ENCODE assay signal across 14 cellular contexts in the genomic region with DNA sequence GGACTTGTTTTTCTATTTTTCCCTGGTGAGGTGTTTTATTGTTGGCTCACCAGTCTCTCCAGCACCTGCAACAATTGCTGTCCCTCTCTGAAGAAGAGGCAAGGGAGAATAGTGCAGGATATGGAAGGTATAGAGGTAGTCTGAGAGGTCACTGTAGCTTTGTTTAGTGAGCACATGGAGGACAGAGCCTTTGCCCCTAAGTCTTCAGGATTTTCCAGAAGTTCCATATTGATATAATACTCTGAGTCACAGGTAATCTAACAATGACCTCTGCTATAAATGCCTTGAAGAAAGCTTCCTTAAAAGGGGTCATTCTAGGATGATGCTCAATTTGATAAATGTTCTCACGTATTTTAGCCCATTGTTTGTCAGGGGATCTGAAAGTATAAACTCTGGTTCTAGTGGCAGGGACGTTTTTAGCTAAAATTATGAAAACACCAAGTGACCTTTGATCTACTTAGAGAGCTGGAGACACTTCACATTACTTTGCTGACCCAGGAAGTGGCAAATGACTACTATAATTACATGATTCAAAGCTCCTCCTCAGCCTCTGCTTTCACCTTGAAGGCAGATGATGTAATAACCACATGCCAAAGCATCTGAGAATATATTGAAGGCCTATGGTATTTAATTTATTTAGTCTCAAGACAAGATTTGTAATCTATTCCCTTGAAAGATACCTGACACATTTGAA.
DNase-seq lines count a peak whose midpoint lies in the region; ATAC-seq and TF ChIP-seq lines count a peak whose summit lies in the region.
"Had no signal": no experiment of that assay in that cellular context is flagged by ENCODE, and none has a peak within 500 bp of the region (broad histone marks: within the 10 kb centered on the region; RNA-seq: fewer than 3 reads in every experiment).

No MANE protein-coding gene starts in this region.

- H3K27me3 ChIP-seq in SK-N-SH (ENCODE audit: insufficient read depth) (no peaks in the 10 kb centered on the region), MM.1S (replicated peaks; ENCODE audit: insufficient read depth, low read length) (no peaks in the 10 kb centered on the region), mammary epithelial cell (ENCODE audit: insufficient read depth, low read length) (no peaks in the 10 kb centered on the region)
- H3K27me3 ChIP-seq: ascending aorta, dorsolateral prefrontal cortex had no signal

- no peak for TF ChIP-seq EP300 in SK-N-SH (IDR thresholded peaks at IDR 0.05; ENCODE audit: borderline replicate concordance in 1 of 2, low read depth in 1 of 2, low read length in 1 of 2)

- no peaks in the 10 kb centered on the region for H3K4me1 Mint-ChIP-seq in activated T-helper 2 cell treated with anti-CD3 and anti-CD28 coated beads, Interferon-gamma antibody, Interleukin-2, Interleukin-4, amounts not matched to agents 10 μg/mL and 5 μg/mL and 100 μg/mL, durations not matched to agents 14 hours and 24 hours and 36 hours (ENCODE audit: low read depth)
- H3K4me1 Mint-ChIP-seq: activated CD4-positive, alpha-beta memory T cell treated with anti-CD3 and anti-CD28 coated beads, Interleukin-2, amount 10 ng/mL, durations not matched to agents 7 days and 5 days; CD4-positive, alpha-beta memory T cell had no signal

- H3K4me3 ChIP-seq in SK-N-SH (ENCODE audit: low read depth in 2 of 2, low read length in 1 of 2): no peak overlapping the region
- H3K4me3 ChIP-seq in MM.1S (ENCODE audit: low read length): no peak overlapping the region
- no peak overlapping the region for H3K4me3 ChIP-seq in mammary epithelial cell (replicated peaks in 1 of 3; ENCODE audit: insufficient read depth in 1 of 3, low read depth in 2 of 3, low read length in 3 of 3)
- H3K4me3 ChIP-seq: ascending aorta, dorsolateral prefrontal cortex, thoracic aorta had no signal

- in situ Hi-C loops in mammary epithelial cell (cut with MboI; ENCODE audit: low sequenced_read_pairs in 2 of 2): no loop called here

- no peaks in the 10 kb centered on the region for H3K27me3 Mint-ChIP-seq in activated T-helper 2 cell treated with anti-CD3 and anti-CD28 coated beads, Interferon-gamma antibody, Interleukin-2, Interleukin-4, amounts not matched to agents 10 μg/mL and 5 μg/mL and 100 μg/mL, durations not matched to agents 14 hours and 24 hours and 36 hours (ENCODE audit: low read depth)
- H3K27me3 Mint-ChIP-seq: activated CD4-positive, alpha-beta memory T cell treated with anti-CD3 and anti-CD28 coated beads, Interleukin-2, amount 10 ng/mL, durations not matched to agents 7 days and 5 days; CD4-positive, alpha-beta memory T cell had no signal

- H2AFZ ChIP-seq in SK-N-SH (ENCODE audit: low read depth): no peak overlapping the region; the same call in 1 of the 2 replicates
- no peak overlapping the region for H2AFZ ChIP-seq in MM.1S (ENCODE audit: low read length)
- H2AFZ ChIP-seq in mammary epithelial cell (ENCODE audit: low read depth, low read length): no peak overlapping the region

- peaks cover 7% of the 10 kb centered on the region for H3F3A ChIP-seq in SK-N-SH (replicated peaks; ENCODE audit: insufficient read depth)
- no peaks in the 10 kb centered on the region for H3F3A ChIP-seq in MM.1S (ENCODE audit: insufficient read depth, low read length)

- intact Hi-C loops in mammary epithelial cell (cut with micrococcal nuclease): no loop called here
- intact Hi-C loops in activated T-helper 2 cell treated with anti-CD3 and anti-CD28 coated beads, Interferon-gamma antibody, Interleukin-2, Interleukin-4, amounts not matched to agents 10 μg/mL and 5 μg/mL and 100 μg/mL, durations not matched to agents 14 hours and 24 hours and 36 hours (cut with micrococcal nuclease): no loop called here

- POLR2A ChIA-PET in SK-N-SH (lab: Yijun Ruan, JAX): no interaction called here

- TF ChIP-seq RAD21 in SK-N-SH (IDR thresholded peaks at IDR 0.05; ENCODE audit: low read length): no peak

- dilution Hi-C loops in mammary epithelial cell (cut with HindIII; ENCODE audit: low sequenced_read_pairs): no loop called here

- DNase-seq in SK-N-SH (no peak), MM.1S (peak; percentile 31), mammary epithelial cell (peak; percentile 65), DMS 273 (lab: John Stamatoyannopoulos, UW; ENCODE audit: unreplicated experiment) (no peak), GM20000 (ENCODE audit: low spot score) (no peak)
- no peak for DNase-seq in activated T-helper 2 cell treated with anti-CD3 and anti-CD28 coated beads, Interferon-gamma antibody, Interleukin-2, Interleukin-4, amounts not matched to agents 10 μg/mL and 5 μg/mL and 100 μg/mL, durations not matched to agents 14 hours and 24 hours and 36 hours (ENCODE audit: low spot score)
- DNase-seq: activated CD4-positive, alpha-beta memory T cell treated with anti-CD3 and anti-CD28 coated beads, Interleukin-2, amount 10 ng/mL, durations not matched to agents 7 days and 5 days; CD4-positive, alpha-beta memory T cell; dorsolateral prefrontal cortex had no signal

- no peak overlapping the region for H3K9ac ChIP-seq in SK-N-SH
- H3K9ac ChIP-seq in MM.1S (ENCODE audit: low read length): no peak overlapping the region
- no peak overlapping the region for H3K9ac ChIP-seq in mammary epithelial cell (ENCODE audit: insufficient read depth, low read length)

- no peak overlapping the region for H3K4me3 Mint-ChIP-seq in activated T-helper 2 cell treated with anti-CD3 and anti-CD28 coated beads, Interferon-gamma antibody, Interleukin-2, Interleukin-4, amounts not matched to agents 10 μg/mL and 5 μg/mL and 100 μg/mL, durations not matched to agents 14 hours and 24 hours and 36 hours (ENCODE audit: low read depth)
- H3K4me3 Mint-ChIP-seq: activated CD4-positive, alpha-beta memory T cell treated with anti-CD3 and anti-CD28 coated beads, Interleukin-2, amount 10 ng/mL, durations not matched to agents 7 days and 5 days; CD4-positive, alpha-beta memory T cell had no signal

- H3K27ac ChIP-seq in SK-N-SH (ENCODE audit: low read depth in 2 of 2, low read length in 1 of 2) (no peak overlapping the region), MM.1S (ENCODE audit: low read length) (no peak overlapping the region), mammary epithelial cell (ENCODE audit: insufficient read depth, low read depth, low read length) (no peak overlapping the region)
- H3K27ac ChIP-seq: ascending aorta, dorsolateral prefrontal cortex, thoracic aorta had no signal

- H3K9me2 ChIP-seq in SK-N-SH (no peaks in the 10 kb centered on the region), MM.1S (replicated peaks; ENCODE audit: insufficient read depth, low read length) (no peaks in the 10 kb centered on the region)

- H3K4me2 ChIP-seq in SK-N-SH (no peak overlapping the region), MM.1S (ENCODE audit: low read depth, low read length) (no peak overlapping the region), mammary epithelial cell (ENCODE audit: insufficient read depth, low read depth, low read length) (no peak overlapping the region)

- no peak overlapping the region for H3K27ac Mint-ChIP-seq in activated T-helper 2 cell treated with anti-CD3 and anti-CD28 coated beads, Interferon-gamma antibody, Interleukin-2, Interleukin-4, amounts not matched to agents 10 μg/mL and 5 μg/mL and 100 μg/mL, durations not matched to agents 14 hours and 24 hours and 36 hours
- H3K27ac Mint-ChIP-seq: activated CD4-positive, alpha-beta memory T cell treated with anti-CD3 and anti-CD28 coated beads, Interleukin-2, amount 10 ng/mL, durations not matched to agents 7 days and 5 days; CD4-positive, alpha-beta memory T cell had no signal

- H3K4me1 ChIP-seq in SK-N-SH (ENCODE audit: control insufficient read depth in 1 of 2, insufficient read depth in 2 of 2, low read depth in 1 of 2, low read length in 1 of 2) (peaks cover 0 to 9% of the 10 kb centered on the region in 2 experiments; a peak in 1 of 4 replicates), MM.1S (ENCODE audit: low read length) (no peaks in the 10 kb centered on the region), mammary epithelial cell (ENCODE audit: insufficient read depth, low read length) (no peaks in the 10 kb centered on the region)
- H3K4me1 ChIP-seq: ascending aorta had no signal

- no peaks in the 10 kb centered on the region for H4K20me1 ChIP-seq in SK-N-SH (ENCODE audit: insufficient read depth)
- no peaks in the 10 kb centered on the region for H4K20me1 ChIP-seq in MM.1S (ENCODE audit: insufficient read depth, low read length)
- H4K20me1 ChIP-seq in mammary epithelial cell (ENCODE audit: insufficient read depth, low read length): no peaks in the 10 kb centered on the region

- H3K36me3 Mint-ChIP-seq in activated T-helper 2 cell treated with anti-CD3 and anti-CD28 coated beads, Interferon-gamma antibody, Interleukin-2, Interleukin-4, amounts not matched to agents 10 μg/mL and 5 μg/mL and 100 μg/mL, durations not matched to agents 14 hours and 24 hours and 36 hours (ENCODE audit: low read depth): no peaks in the 10 kb centered on the region
- H3K36me3 Mint-ChIP-seq: CD4-positive, alpha-beta memory T cell had no signal

- H3K36me3 ChIP-seq in SK-N-SH (replicated peaks in 1 of 2; ENCODE audit: control insufficient read depth in 1 of 2, insufficient read depth in 2 of 2, low read length in 1 of 2): no peaks in the 10 kb centered on the region
- no peaks in the 10 kb centered on the region for H3K36me3 ChIP-seq in MM.1S (replicated peaks; ENCODE audit: insufficient read depth, low read length)
- no peaks in the 10 kb centered on the region for H3K36me3 ChIP-seq in mammary epithelial cell (ENCODE audit: insufficient read depth, low read length)
- H3K36me3 ChIP-seq: ascending aorta, thoracic aorta had no signal

- H3K79me2 ChIP-seq in SK-N-SH (ENCODE audit: insufficient read depth) (no peaks in the 10 kb centered on the region), MM.1S (ENCODE audit: low read length) (no peaks in the 10 kb centered on the region), mammary epithelial cell (ENCODE audit: insufficient read depth, low read length) (no peaks in the 10 kb centered on the region)

- no TSS peak for BruUV-seq in mammary epithelial cell (replicated peaks; lab: Mats Ljungman, UMichigan)

- CTCF ChIA-PET in SK-N-SH (lab: Yijun Ruan, JAX): interaction anchor here (1.0 to 1.1 kb wide), 2 partner anchors 8 to 31 kb away, joined by 3 to 4 read pairs; no protein-coding TSS in a partner anchor
- CTCF ChIA-PET in mammary epithelial cell (lab: Charles Lee; ENCODE audit: low non-redundant PET): no interaction called here

- H3K9me3 Mint-ChIP-seq in activated T-helper 2 cell treated with anti-CD3 and anti-CD28 coated beads, Interferon-gamma antibody, Interleukin-2, Interleukin-4, amounts not matched to agents 10 μg/mL and 5 μg/mL and 100 μg/mL, durations not matched to agents 14 hours and 24 hours and 36 hours: peaks cover 5% of the 10 kb centered on the region
- H3K9me3 Mint-ChIP-seq: activated CD4-positive, alpha-beta memory T cell treated with anti-CD3 and anti-CD28 coated beads, Interleukin-2, amount 10 ng/mL, durations not matched to agents 7 days and 5 days had no signal

- no peak for ATAC-seq in SK-N-SH treated with all-trans-retinoic acid at 6 μM for 48 hours
- ATAC-seq in HG02571 (IDR thresholded peaks at IDR 0.05; ENCODE audit: unreplicated experiment): no peak
- ATAC-seq: Right ventricle myocardium inferior had no signal

- H3K9me3 ChIP-seq in SK-N-SH: no peaks in the 10 kb centered on the region
- no peaks in the 10 kb centered on the region for H3K9me3 ChIP-seq in MM.1S (replicated peaks; ENCODE audit: insufficient read depth, low read length)
- H3K9me3 ChIP-seq in mammary epithelial cell (replicated peaks; ENCODE audit: insufficient read depth, low read length): no peaks in the 10 kb centered on the region
- H3K9me3 ChIP-seq: ascending aorta, thoracic aorta had no signal

- no peak for TF ChIP-seq CTCF in SK-N-SH (IDR thresholded peaks at IDR 0.05)
- no peak for TF ChIP-seq CTCF in MM.1S (IDR thresholded peaks at IDR 0.05; ENCODE audit: low read length)
- TF ChIP-seq CTCF in mammary epithelial cell (conservative IDR thresholded peaks at IDR 0.05 in 1 of 2, IDR thresholded peaks at IDR 0.05 in 1 of 2; ENCODE audit: extremely low read depth in 1 of 2, insufficient read depth in 1 of 2, low read depth in 1 of 2, low read length in 2 of 2): no peak
- TF ChIP-seq CTCF in GM20000 (IDR thresholded peaks at IDR 0.05; ENCODE audit: extremely low read depth, missing control alignments): no peak

- 57% methylated on average over 2 of the region's 2 CpGs for WGBS in SK-N-SH (ENCODE audit: low lambda C conversion rate)
- 47% methylated on average over 2 of the region's 2 CpGs for WGBS in mammary epithelial cell (ENCODE audit: low coverage, missing lambda C conversion rate)

Comparison
In these comparisons a context has a peak if more than half of its experiments do, and no peak if none do; other contexts are left out.
1. DNase-seq: peak in MM.1S (single experiment) and mammary epithelial cell (single experiment); none in SK-N-SH (single experiment), DMS 273 (single experiment), GM20000 (single experiment) and activated T-helper 2 cell treated with anti-CD3 and anti-CD28 coated beads, Interferon-gamma antibody, Interleukin-2, Interleukin-4, amounts not matched to agents 10 μg/mL and 5 μg/mL and 100 μg/mL, durations not matched to agents 14 hours and 24 hours and 36 hours (single experiment).